Comparison of ENCODE assay signal across 25 cellular contexts in the genomic region with DNA sequence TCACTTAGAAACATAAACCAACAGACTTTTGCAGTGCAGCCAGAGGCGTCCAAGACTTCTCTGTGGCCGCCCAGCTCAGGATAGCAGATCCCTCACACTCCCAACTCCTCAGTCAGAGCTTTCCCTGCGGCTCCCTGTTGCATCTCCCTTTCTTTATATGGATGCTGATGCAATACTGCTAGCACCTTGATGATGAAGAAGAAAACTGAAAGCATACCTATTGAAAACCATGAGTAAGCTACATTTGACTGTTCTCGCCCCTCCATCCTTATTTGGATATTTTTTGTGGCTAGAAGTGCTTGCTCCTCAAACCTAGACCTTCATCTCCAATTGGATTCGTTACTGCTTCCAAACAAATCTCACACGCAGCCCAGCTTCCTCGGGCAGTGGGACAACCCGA. TPM values are rescaled to one million over a fixed set of nuclear protein-coding genes. Genes with fewer than 3 reads are reported as not detected.
DNase-seq lines count a peak whose midpoint lies in the region; ATAC-seq, FAIRE-seq and TF ChIP-seq lines count a peak whose summit lies in the region.
"Had no signal": no experiment of that assay in that cellular context is flagged by ENCODE, and none has a peak within 500 bp of the region (broad histone marks: within the 10 kb centered on the region; RNA-seq: fewer than 3 reads in every experiment).

No MANE protein-coding gene starts in this region.

- TF ChIP-seq EP300 in GM12878 (IDR thresholded peaks at IDR 0.05; ENCODE audit: borderline replicate concordance in 1 of 2, control insufficient read depth in 1 of 2, low read depth in 2 of 2, low read length in 2 of 2), result no peak

- H3K9me3 ChIP-seq in GM12878 (replicated peaks; ENCODE audit: control insufficient read depth, insufficient read depth, low read length) (no peaks in the 10 kb centered on the region), testis (no peaks in the 10 kb centered on the region)
- H3K9me3 ChIP-seq: BLaER1 treated with 17β-estradiol and CSF1 and Interleukin-3, amounts not matched to agents 10 nM and 100 nM; Peyer's patch; SJCRH30 had no signal

- no peaks in the 10 kb centered on the region for H3K36me3 Mint-ChIP-seq in activated CD4-positive, alpha-beta T cell treated with anti-CD3 and anti-CD28 coated beads for 36 hours (ENCODE audit: low read depth)
- H3K36me3 Mint-ChIP-seq in type B pancreatic cell, result no peaks in the 10 kb centered on the region
- H3K36me3 Mint-ChIP-seq: CD4-positive, alpha-beta memory T cell had no signal

- H3K27me3 ChIP-seq in GM12878 (replicated peaks in 1 of 2; ENCODE audit: control insufficient read depth in 2 of 2, insufficient read depth in 2 of 2, low read length in 1 of 2), result no peaks in the 10 kb centered on the region; a peak in 1 of 4 replicates
- H3K27me3 ChIP-seq in testis, result no peaks in the 10 kb centered on the region
- H3K27me3 ChIP-seq: BLaER1 treated with 17β-estradiol and CSF1 and Interleukin-3, amounts not matched to agents 10 nM and 100 nM; Peyer's patch; SJCRH30 had no signal

- TF ChIP-seq POLR2A in GM12878 (IDR thresholded peaks at IDR 0.05; ENCODE audit: low read depth, low read length), result no peak
- TF ChIP-seq POLR2A in testis (IDR thresholded peaks at IDR 0.05), result no peak

- BruUV-seq in GM12878 (replicated peaks; lab: Mats Ljungman, UMichigan), result no TSS peak

- no peak overlapping the region for H2AFZ ChIP-seq in GM12878 (ENCODE audit: control insufficient read depth, low read depth, low read length)

- no peaks in the 10 kb centered on the region for H3K27me3 Mint-ChIP-seq in activated CD4-positive, alpha-beta T cell treated with anti-CD3 and anti-CD28 coated beads for 36 hours
- no peaks in the 10 kb centered on the region for H3K27me3 Mint-ChIP-seq in stimulated activated naive CD8-positive, alpha-beta T cell treated with anti-CD3 and anti-CD28 coated beads, Interleukin-15, amount 100 ng/mL, for 72 hours
- H3K27me3 Mint-ChIP-seq in type B pancreatic cell, result no peaks in the 10 kb centered on the region
- H3K27me3 Mint-ChIP-seq: CD4-positive, alpha-beta memory T cell had no signal

- SMC1A ChIA-PET in GM12878 (lab: Charles Lee; ENCODE audit: uncharacterized antibody, unreplicated experiment), result interaction anchor here (0.7 to 1.5 kb wide), 7 partner anchors 10 to 136 kb away, joined by 3 read pairs; no protein-coding TSS in a partner anchor

- no peak for TF ChIP-seq CTCF in GM12878 (IDR thresholded peaks at IDR 0.05 in 2 of 3, conservative IDR thresholded peaks at IDR 0.05 in 1 of 3; ENCODE audit: control insufficient read depth in 2 of 3, extremely low read depth in 1 of 3, insufficient read depth in 1 of 3, low read depth in 3 of 3, low read length in 3 of 3)
- no peak for TF ChIP-seq CTCF in type B pancreatic cell (conservative IDR thresholded peaks at IDR 0.05)
- TF ChIP-seq CTCF in testis (IDR thresholded peaks at IDR 0.05), result no peak

- TF ChIP-seq RAD21 in GM12878 (IDR thresholded peaks at IDR 0.05; ENCODE audit: insufficient read depth, low read depth, low read length), result no peak

- H3K4me2 ChIP-seq in GM12878 (ENCODE audit: control insufficient read depth, insufficient read depth), result no peak overlapping the region

- H3K27ac ChIP-seq in GM12878 (ENCODE audit: control insufficient read depth, insufficient read depth) (no peak overlapping the region), testis (no peak overlapping the region)
- H3K27ac ChIP-seq: BLaER1 treated with 17β-estradiol and CSF1 and Interleukin-3, amounts not matched to agents 10 nM and 100 nM; HL-60; Peyer's patch; SJCRH30 had no signal

- peak; percentile 28 for DNase-seq in activated CD4-positive, alpha-beta T cell treated with anti-CD3 and anti-CD28 coated beads for 36 hours
- DNase-seq in activated CD4-positive, alpha-beta T cell treated with anti-CD3 and anti-CD28 coated beads for 4 hours, result no peak
- DNase-seq in stimulated activated naive CD8-positive, alpha-beta T cell treated with anti-CD3 and anti-CD28 coated beads, Interleukin-15, amount 100 ng/mL, for 72 hours, result peak; percentile 7 to 15
- no peak for DNase-seq in stimulated activated naive CD8-positive, alpha-beta T cell treated with anti-CD3 and anti-CD28 coated beads, Interleukin-15, Interleukin-2, amounts not matched to agents 100 U/mL and 50 U/mL, for 24 hours
- DNase-seq in GM12878 (ENCODE audit: low read depth, low spot score) (no peak), type B pancreatic cell (ENCODE audit: extremely low spot score, unreplicated experiment) (no peak), testis (no peak)
- DNase-seq: 8988T; Caco-2; CD4-positive, alpha-beta memory T cell; MM.1S; NCI-H1048; NCI-H1417 treated with DMSO at 0.1 percent for 48 hours; NCI-H187 treated with DMSO at 0.1 percent for 48 hours; NCI-H510A; NCI-H748 treated with DMSO at 0.1 percent for 48 hours; Peyer's patch had no signal

- H4K20me1 ChIP-seq in GM12878 (ENCODE audit: control insufficient read depth, insufficient read depth), result no peaks in the 10 kb centered on the region
- H4K20me1 ChIP-seq: BLaER1 treated with 17β-estradiol and CSF1 and Interleukin-3, amounts not matched to agents 10 nM and 100 nM had no signal

- no peaks in the 10 kb centered on the region for H3K9me3 Mint-ChIP-seq in activated CD4-positive, alpha-beta T cell treated with anti-CD3 and anti-CD28 coated beads for 36 hours (ENCODE audit: low read depth)
- H3K9me3 Mint-ChIP-seq in stimulated activated naive CD8-positive, alpha-beta T cell treated with anti-CD3 and anti-CD28 coated beads, Interleukin-15, amount 100 ng/mL, for 72 hours, result no peaks in the 10 kb centered on the region
- no peaks in the 10 kb centered on the region for H3K9me3 Mint-ChIP-seq in type B pancreatic cell
- H3K9me3 Mint-ChIP-seq: CD4-positive, alpha-beta memory T cell had no signal

- no peak for FAIRE-seq in GM12878 (lab: Jason Lieb, UNC)
- FAIRE-seq: GM18507, H54, HepG2, K562 had no signal

- H3K4me1 Mint-ChIP-seq in activated CD4-positive, alpha-beta T cell treated with anti-CD3 and anti-CD28 coated beads for 36 hours, result peaks cover 24% of the 10 kb centered on the region
- peaks cover 26% of the 10 kb centered on the region for H3K4me1 Mint-ChIP-seq in stimulated activated naive CD8-positive, alpha-beta T cell treated with anti-CD3 and anti-CD28 coated beads, Interleukin-15, amount 100 ng/mL, for 72 hours
- peaks cover 49% of the 10 kb centered on the region for H3K4me1 Mint-ChIP-seq in type B pancreatic cell (ENCODE audit: unreplicated experiment)

- peak overlapping the region; percentile 27 for H3K27ac Mint-ChIP-seq in activated CD4-positive, alpha-beta T cell treated with anti-CD3 and anti-CD28 coated beads for 36 hours
- peak overlapping the region; percentile 88 to 95 for H3K27ac Mint-ChIP-seq in stimulated activated naive CD8-positive, alpha-beta T cell treated with anti-CD3 and anti-CD28 coated beads, Interleukin-15, amount 100 ng/mL, for 72 hours
- H3K27ac Mint-ChIP-seq in type B pancreatic cell, result peak overlapping the region; percentile 57
- H3K27ac Mint-ChIP-seq: CD4-positive, alpha-beta memory T cell had no signal

- H3K4me3 ChIP-seq in GM12878 (no peak overlapping the region), testis (no peak overlapping the region)
- H3K4me3 ChIP-seq: BLaER1 treated with 17β-estradiol and CSF1 and Interleukin-3, amounts not matched to agents 10 nM and 100 nM; K562; Peyer's patch; SJCRH30 had no signal

- RAD21 ChIA-PET in GM12878 (lab: Charles Lee; ENCODE audit: unreplicated experiment), result interaction anchor here (0.7 kb wide), 1 partner anchor 15 kb away, joined by 3 read pairs; no protein-coding TSS in a partner anchor

- H3K36me3 ChIP-seq in GM12878 (ENCODE audit: control insufficient read depth in 2 of 2, insufficient read depth in 2 of 2, low read length in 1 of 2), result no peaks in the 10 kb centered on the region
- H3K36me3 ChIP-seq in testis (ENCODE audit: low read depth, missing control alignments), result no peaks in the 10 kb centered on the region
- H3K36me3 ChIP-seq: BLaER1 treated with 17β-estradiol and CSF1 and Interleukin-3, amounts not matched to agents 10 nM and 100 nM; Peyer's patch; SJCRH30 had no signal

- in situ Hi-C loops in GM12878 (cut with MboI), result no loop called here

- POLR2A ChIA-PET in activated CD4-positive, alpha-beta T cell treated with anti-CD3 and anti-CD28 coated beads for 36 hours (lab: Charles Lee), result no interaction called here
- POLR2A ChIA-PET in GM12878 (lab: Charles Lee), result interaction anchor here (0.9 to 1.5 kb wide), 2 partner anchors 11 to 17 kb away, joined by 3 to 5 read pairs; no protein-coding TSS in a partner anchor

- ATAC-seq in activated CD4-positive, alpha-beta T cell treated with anti-CD3 and anti-CD28 coated beads for 36 hours, result peak; percentile 70
- ATAC-seq in stimulated activated naive CD8-positive, alpha-beta T cell treated with anti-CD3 and anti-CD28 coated beads, Interleukin-15, amount 100 ng/mL, for 72 hours, result peak; percentile 76
- no peak for ATAC-seq in stimulated activated naive CD8-positive, alpha-beta T cell treated with anti-CD3 and anti-CD28 coated beads, Interleukin-15, Interleukin-2, amounts not matched to agents 100 U/mL and 50 U/mL, for 24 hours
- ATAC-seq in GM12878 (peak; percentile 58), HG02623 (IDR thresholded peaks at IDR 0.05; ENCODE audit: unreplicated experiment) (no peak)
- ATAC-seq: HepG2, K562 had no signal

- H3K79me2 ChIP-seq in GM12878 (ENCODE audit: control insufficient read depth, insufficient read depth, low read length), result no peaks in the 10 kb centered on the region

- H3K4me3 Mint-ChIP-seq in activated CD4-positive, alpha-beta T cell treated with anti-CD3 and anti-CD28 coated beads for 36 hours, result no peak overlapping the region
- H3K4me3 Mint-ChIP-seq in stimulated activated naive CD8-positive, alpha-beta T cell treated with anti-CD3 and anti-CD28 coated beads, Interleukin-15, amount 100 ng/mL, for 72 hours, result peak overlapping the region in 1 of 2 donors; percentile 10
- no peak overlapping the region for H3K4me3 Mint-ChIP-seq in type B pancreatic cell
- H3K4me3 Mint-ChIP-seq: CD4-positive, alpha-beta memory T cell had no signal

- 48% methylated on average over 8 of the region's 8 CpGs for WGBS in GM12878 (ENCODE audit: insufficient coverage, insufficient replicate concordance, low lambda C conversion rate, missing lambda C conversion rate)
- WGBS in testis, 2 donors, result 95 to 97% methylated on average over 8 of the region's 8 CpGs

- CTCF ChIA-PET in activated CD4-positive, alpha-beta T cell treated with anti-CD3 and anti-CD28 coated beads for 36 hours (lab: Charles Lee), result interaction anchor here (0.9 to 1.4 kb wide), 8 partner anchors 10 to 204 kb away, joined by 3 to 5 read pairs (median 3); no protein-coding TSS in a partner anchor
- CTCF ChIA-PET in GM12878 (lab: Yijun Ruan, JAX), result interaction anchor here (0.8 to 2.1 kb wide), 3 partner anchors 16 to 208 kb away, joined by 3 to 16 read pairs (median 4); no protein-coding TSS in a partner anchor

- H3K9ac ChIP-seq in GM12878 (ENCODE audit: control insufficient read depth, insufficient read depth, low read length), result no peak overlapping the region
- H3K9ac ChIP-seq: BLaER1 treated with 17β-estradiol and CSF1 and Interleukin-3, amounts not matched to agents 10 nM and 100 nM had no signal

- intact Hi-C loops in activated CD4-positive, alpha-beta T cell treated with anti-CD3 and anti-CD28 coated beads for 36 hours (cut with DNase I, micrococcal nuclease), result loop anchor here in 1 of 2 experiments (1.0 kb wide), 1 partner anchor 28 kb away; no protein-coding TSS in a partner anchor
- intact Hi-C loops in GM12878 (cut with micrococcal nuclease; ENCODE audit: unreplicated experiment), result no loop called here
- intact Hi-C loops in testis (cut with DNase I; ENCODE audit: low total_unique reads), result no loop called here

- H3K4me1 ChIP-seq in GM12878 (ENCODE audit: control insufficient read depth, insufficient read depth, low read length) (peaks cover 11% of the 10 kb centered on the region; the same call in 1 of the 2 replicates), testis (no peaks in the 10 kb centered on the region)

RNA-seq across cellular contexts. Expression of a gene that starts 57.3 kb away (rescaled TPM):
- 10 to 100 TPM in 1 of 2 experiments, 1 to 10 TPM in 1; 9.1 to 10.7 TPM for total RNA-seq in activated CD4-positive, alpha-beta T cell treated with anti-CD3 and anti-CD28 coated beads for 36 hours
- total RNA-seq in GM12878 (2013; cell fraction: nucleolus; rRNA removed), result 13.4 and 14.1 TPM in 2 replicates
- total RNA-seq in GM12878 (2014; rRNA removed), result 9.1 and 9.3 TPM in 2 replicates
- 11.3 and 11.6 TPM in 2 replicates for total RNA-seq in GM12878 (2014; rRNA removed; fragmentation: Illumina TruSeq; extraction: Trizol)
- 12.4 and 13.7 TPM in 2 replicates for total RNA-seq in GM12878 (2021)
- 4.7 TPM for polyA plus RNA-seq in GM12878 (2011; ENCODE audit: low read depth)
- polyA plus RNA-seq in GM12878 (2011; rRNA removed), result 11.1 and 16.3 TPM in 2 replicates
- polyA plus RNA-seq in GM12878 (2011; cell fraction: cytosol; rRNA removed), result 4.5 and 4.7 TPM in 2 replicates
- polyA plus RNA-seq in GM12878 (2011; cell fraction: nucleus; rRNA removed), result 3.5 and 3.6 TPM in 2 replicates
- 8.9 and 9.5 TPM in 2 replicates for polyA plus RNA-seq in GM12878 (2012)
- polyA plus RNA-seq in GM12878 (2014; fragmentation: Illumina TruSeq; extraction: Trizol), result 12.0 and 15.0 TPM in 2 replicates
- 1 to 10 TPM; 5.5 to 6.1 TPM for polyA plus RNA-seq in GM12878 (2014; fragmentation: Nextera tagmentation; extraction: Ambion mirVana)
- 7.0 and 7.9 TPM in 2 replicates for polyA plus RNA-seq in GM12878 (2014; rRNA removed)
- polyA plus RNA-seq in GM12878 (2016; fragmentation: Nextera tagmentation; extraction: Ambion mirVana), result 10 to 100 TPM; 10.1 to 11.2 TPM
- polyA minus RNA-seq in GM12878 (2011; rRNA and poly(A)+ RNA removed), result 6.6 and 8.3 TPM in 2 replicates
- polyA minus RNA-seq in GM12878 (2011; cell fraction: cytosol; rRNA and poly(A)+ RNA removed), result 4.3 and 4.4 TPM in 2 replicates
- polyA minus RNA-seq in GM12878 (2011; cell fraction: nucleus; rRNA and poly(A)+ RNA removed), result 5.7 and 9.1 TPM in 2 replicates
- 37.7 and 47.7 TPM in 2 replicates for total RNA-seq in type B pancreatic cell (ENCODE audit: low replicate concordance)
- total RNA-seq in testis, result 10 to 100 TPM; 35.0 to 42.4 TPM
- 41.6 TPM for polyA plus RNA-seq in testis (ENCODE audit: insufficient read depth, low read depth, low replicate concordance)

Comparison
In these comparisons a context has a peak if more than half of its experiments do, and no peak if none do; other contexts are left out.
1. ATAC-seq: peak in activated CD4-positive, alpha-beta T cell treated with anti-CD3 and anti-CD28 coated beads for 36 hours (single experiment), stimulated activated naive CD8-positive, alpha-beta T cell treated with anti-CD3 and anti-CD28 coated beads, Interleukin-15, amount 100 ng/mL, for 72 hours (single experiment) and GM12878 (single experiment); none in stimulated activated naive CD8-positive, alpha-beta T cell treated with anti-CD3 and anti-CD28 coated beads, Interleukin-15, Interleukin-2, amounts not matched to agents 100 U/mL and 50 U/mL, for 24 hours (single experiment) and HG02623 (single experiment).
2. DNase-seq: peak in activated CD4-positive, alpha-beta T cell treated with anti-CD3 and anti-CD28 coated beads for 36 hours (single experiment) and stimulated activated naive CD8-positive, alpha-beta T cell treated with anti-CD3 and anti-CD28 coated beads, Interleukin-15, amount 100 ng/mL, for 72 hours (2 of 2); none in activated CD4-positive, alpha-beta T cell treated with anti-CD3 and anti-CD28 coated beads for 4 hours (0 of 2), stimulated activated naive CD8-positive, alpha-beta T cell treated with anti-CD3 and anti-CD28 coated beads, Interleukin-15, Interleukin-2, amounts not matched to agents 100 U/mL and 50 U/mL, for 24 hours (single experiment), GM12878 (single experiment), type B pancreatic cell (single experiment) and testis (single experiment).
3. H3K27ac Mint-ChIP-seq: peak in every context shown above with its lines; median percentile 92 in stimulated activated naive CD8-positive, alpha-beta T cell treated with anti-CD3 and anti-CD28 coated beads, Interleukin-15, amount 100 ng/mL, for 72 hours; 57 in type B pancreatic cell; 27 in activated CD4-positive, alpha-beta T cell treated with anti-CD3 and anti-CD28 coated beads for 36 hours.